In genomic region chr3:71064288-71064975, GRCh38 we compare ENCODE assay signal across 8 cellular contexts.
A peak's percentile ranks its signal among the peaks of the same experiment; 100 is the strongest.
DNase-seq lines count a peak whose midpoint lies in the region; ATAC-seq and TF ChIP-seq lines count a peak whose summit lies in the region.

No MANE protein-coding gene starts in this region.

- H3K9me3 ChIP-seq in HAP-1 = no peaks in the 10 kb centered on the region
- no peaks in the 10 kb centered on the region for H3K9me3 ChIP-seq in thyroid gland

- no peak overlapping the region for H3K27ac Mint-ChIP-seq in activated T-cell treated with anti-CD3 and anti-CD28 coated beads, Interleukin-2, amount 50 U/mL, for 72 hours
- no peak overlapping the region for H3K27ac Mint-ChIP-seq in natural killer cell

- no peak for TF ChIP-seq POLR2A in thyroid gland (IDR thresholded peaks at IDR 0.05)

- H3K4me3 ChIP-seq in HAP-1 = peak overlapping the region; percentile 33
- peak overlapping the region; percentile 77 for H3K4me3 ChIP-seq in fibroblast of mammary gland (ENCODE audit: control insufficient read depth, low read depth, low read length)
- peak overlapping the region; percentile 0 to 60 (median 41) for H3K4me3 ChIP-seq in thyroid gland (replicated peaks in 1 of 3)

- peaks cover 34% of the 10 kb centered on the region for H3K4me1 ChIP-seq in HAP-1
- peaks cover 43 to 51% of the 10 kb centered on the region in 2 donors for H3K4me1 ChIP-seq in thyroid gland

- in situ Hi-C loops in HAP-1 (cut with MboI; ENCODE audit: low sequenced_read_pairs) = no loop called here

- H3K4me3 Mint-ChIP-seq in activated T-cell treated with anti-CD3 and anti-CD28 coated beads, Interleukin-2, amount 50 U/mL, for 72 hours = no peak overlapping the region
- no peak overlapping the region for H3K4me3 Mint-ChIP-seq in natural killer cell

- no peak for TF ChIP-seq CTCF in fibroblast of mammary gland (conservative IDR thresholded peaks at IDR 0.05; ENCODE audit: control insufficient read depth, insufficient read depth, low read depth, low read length)
- TF ChIP-seq CTCF in natural killer cell (IDR thresholded peaks at IDR 0.05) = no peak
- peak in 2 of 6 experiments; percentile 6 to 14 for TF ChIP-seq CTCF in thyroid gland (IDR thresholded peaks at IDR 0.05)

- H3K27me3 Mint-ChIP-seq in activated T-cell treated with anti-CD3 and anti-CD28 coated beads, Interleukin-2, amount 50 U/mL, for 72 hours (ENCODE audit: low read depth) = no peaks in the 10 kb centered on the region
- no peaks in the 10 kb centered on the region for H3K27me3 Mint-ChIP-seq in natural killer cell (ENCODE audit: low read depth in 2 of 2)

- H3K36me3 ChIP-seq in HAP-1 (replicated peaks) (no peaks in the 10 kb centered on the region), thyroid gland (no peaks in the 10 kb centered on the region)

- H3K9me3 Mint-ChIP-seq in activated T-cell treated with anti-CD3 and anti-CD28 coated beads, Interleukin-2, amount 50 U/mL, for 72 hours = no peaks in the 10 kb centered on the region
- H3K9me3 Mint-ChIP-seq in natural killer cell = no peaks in the 10 kb centered on the region

- H3K27me3 ChIP-seq in HAP-1 (ENCODE audit: low read depth) (no peaks in the 10 kb centered on the region), thyroid gland (no peaks in the 10 kb centered on the region)

- H3K27ac ChIP-seq in thyroid gland = peak overlapping the region; percentile 84 to 95 (median 93)

- H3K4me1 Mint-ChIP-seq in activated T-cell treated with anti-CD3 and anti-CD28 coated beads, Interleukin-2, amount 50 U/mL, for 72 hours (ENCODE audit: low read depth) = peaks cover 40% of the 10 kb centered on the region
- H3K4me1 Mint-ChIP-seq in natural killer cell = peaks cover 35 to 38% of the 10 kb centered on the region in 2 donors

- H3K36me3 Mint-ChIP-seq in activated T-cell treated with anti-CD3 and anti-CD28 coated beads, Interleukin-2, amount 50 U/mL, for 72 hours (ENCODE audit: insufficient read depth in 2 of 2) = no peaks in the 10 kb centered on the region
- no peaks in the 10 kb centered on the region for H3K36me3 Mint-ChIP-seq in natural killer cell

- peak; percentile 67 for DNase-seq in EL
- peak; percentile 20 to 43 for DNase-seq in HAP-1 (ENCODE audit: low spot score in 2 of 2)
- DNase-seq in NOMO-1 treated with dmso at 0.1 percent for 144 hours (lab: John Stamatoyannopoulos, UW; ENCODE audit: unreplicated experiment) = peak; percentile 52
- DNase-seq in activated T-cell treated with anti-CD3 and anti-CD28 coated beads, Interleukin-2, amount 50 U/mL, for 72 hours = peak; percentile 45 to 73
- peak; percentile 67 for DNase-seq in fibroblast of mammary gland (ENCODE audit: low read depth)
- DNase-seq in natural killer cell = peak; percentile 64
- peak; percentile 51 for DNase-seq in thyroid gland
- DNase-seq in DMS153 treated with DMSO at 0.1 percent for 48 hours (lab: John Stamatoyannopoulos, UW; ENCODE audit: unreplicated experiment) = no peak

- WGBS in thyroid gland, 2 donors = 1 to 5% methylated on average over 21 to 28 of the region's 51 CpGs

- intact Hi-C loops in natural killer cell (cut with micrococcal nuclease) = loop anchor here (2.0 to 5.0 kb wide), 5 partner anchors 14 to 428 kb away; no protein-coding TSS in a partner anchor
- intact Hi-C loops in thyroid gland (cut with DNase I) = no loop called here

- peak; percentile 33 to 41 for ATAC-seq in activated T-cell treated with anti-CD3 and anti-CD28 coated beads, Interleukin-2, amount 50 U/mL, for 72 hours (replicated peaks in 1 of 2)
- peak; percentile 37 to 68 (median 55) for ATAC-seq in natural killer cell
